Comparison of ENCODE assay signal across 9 cellular contexts in the genomic region with DNA sequence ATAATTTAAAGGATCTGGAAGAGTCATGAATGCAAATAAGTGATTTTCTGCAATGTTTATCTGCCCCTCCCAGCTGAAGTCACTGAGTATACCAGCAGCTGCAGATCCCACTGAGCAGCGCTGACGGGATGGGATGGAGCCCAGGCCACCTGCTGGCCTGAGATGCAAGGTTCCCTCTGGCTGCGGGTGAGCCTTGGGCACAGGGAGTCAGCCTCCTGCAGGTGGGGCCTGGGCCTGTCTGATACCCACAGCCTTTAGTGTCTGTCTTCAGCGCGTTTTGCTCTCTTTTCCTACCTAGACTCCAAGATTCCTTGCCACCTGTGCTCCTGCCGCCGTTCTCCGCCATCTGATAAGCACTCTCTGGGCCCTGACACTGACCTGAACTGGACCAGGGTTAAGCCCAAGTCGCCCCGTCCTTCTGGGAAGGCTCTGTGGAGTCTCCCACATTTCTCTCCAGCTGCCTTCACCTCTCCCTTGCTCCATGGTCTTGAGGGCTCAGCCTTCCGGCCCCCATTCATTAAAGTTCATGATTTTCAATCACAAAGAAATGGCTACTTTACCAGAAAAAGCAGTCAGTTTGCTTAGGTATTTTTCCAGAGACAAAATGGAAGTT.
DNase-seq lines count a peak whose midpoint lies in the region; ATAC-seq and TF ChIP-seq lines count a peak whose summit lies in the region.
"Had no signal": no experiment of that assay in that cellular context is flagged by ENCODE, and none has a peak within 500 bp of the region (broad histone marks: within the 10 kb centered on the region; RNA-seq: fewer than 3 reads in every experiment).

No MANE protein-coding gene starts in this region.

- H3K4me1 Mint-ChIP-seq in chondrocyte (ENCODE audit: low read depth): peaks cover 30% of the 10 kb centered on the region
- peaks cover 35% of the 10 kb centered on the region for H3K4me1 Mint-ChIP-seq in neural progenitor cell

- H3K4me2 ChIP-seq in neural progenitor cell: no peak overlapping the region

- H3K36me3 ChIP-seq in neural progenitor cell: no peaks in the 10 kb centered on the region

- H3K27ac Mint-ChIP-seq in chondrocyte (ENCODE audit: unreplicated experiment): no peak overlapping the region
- no peak overlapping the region for H3K27ac Mint-ChIP-seq in neural progenitor cell

- H3K36me3 Mint-ChIP-seq in chondrocyte (ENCODE audit: low read depth) (no peaks in the 10 kb centered on the region), neural progenitor cell (no peaks in the 10 kb centered on the region)

- TF ChIP-seq CTCF in chondrocyte (IDR thresholded peaks at IDR 0.05) (peak; percentile 64), neural progenitor cell (IDR thresholded peaks at IDR 0.05) (peak; percentile 47)

- ATAC-seq in HG02623 (IDR thresholded peaks at IDR 0.05; ENCODE audit: unreplicated experiment): no peak

- no peak overlapping the region for H3K9ac ChIP-seq in neural progenitor cell

- H3K27me3 Mint-ChIP-seq in chondrocyte (ENCODE audit: low read depth) (no peaks in the 10 kb centered on the region), neural progenitor cell (ENCODE audit: insufficient read depth, low read depth) (peaks cover 9% of the 10 kb centered on the region)

- peaks cover 16% of the 10 kb centered on the region for H3F3A ChIP-seq in neural progenitor cell (ENCODE audit: low read depth)

- H3K9me3 ChIP-seq in neural progenitor cell (ENCODE audit: low read depth): no peaks in the 10 kb centered on the region

- DNase-seq in EL (peak; percentile 16), NCI-H345 (lab: John Stamatoyannopoulos, UW) (peak; percentile 73), chondrocyte (ENCODE audit: low spot score) (no peak), neural progenitor cell (ENCODE audit: low spot score) (peak; percentile 63), NCI-H2171 (lab: John Stamatoyannopoulos, UW) (no peak)
- DNase-seq in NK-92 treated with Interleukin-12 subunit alpha and Interleukin-12 subunit beta, amount 100 ng/mL, for 24 hours (lab: John Stamatoyannopoulos, UW): no peak
- no peak for DNase-seq in stimulated activated CD4-positive, alpha-beta T cell treated with anti-CD3 and anti-CD28 coated beads, Interleukin-15, amount 100 ng/mL, for 24 hours
- DNase-seq: NCI-H146 had no signal

- H3K4me3 Mint-ChIP-seq in chondrocyte (ENCODE audit: unreplicated experiment) (no peak overlapping the region), neural progenitor cell (no peak overlapping the region)

- H3K4me3 ChIP-seq in neural progenitor cell: no peak overlapping the region

- H4K20me1 ChIP-seq in neural progenitor cell (ENCODE audit: low read depth): no peaks in the 10 kb centered on the region

- peaks cover 33% of the 10 kb centered on the region for H3K4me1 ChIP-seq in neural progenitor cell

- no peaks in the 10 kb centered on the region for H3K27me3 ChIP-seq in neural progenitor cell

- H3K9me3 Mint-ChIP-seq in chondrocyte (ENCODE audit: low read depth) (peaks cover 5% of the 10 kb centered on the region), neural progenitor cell (peaks cover 2% of the 10 kb centered on the region)

- H3K27ac ChIP-seq in neural progenitor cell: no peak overlapping the region

- no peak overlapping the region for H2AFZ ChIP-seq in neural progenitor cell (replicated peaks)

- no peaks in the 10 kb centered on the region for H3K79me2 ChIP-seq in neural progenitor cell (ENCODE audit: low read depth)

Comparison
In these comparisons a context has a peak if more than half of its experiments do, and no peak if none do; other contexts are left out.
1. DNase-seq: peak in EL (single experiment), NCI-H345 (single experiment) and neural progenitor cell (single experiment); none in chondrocyte (single experiment), NK-92 treated with Interleukin-12 subunit alpha and Interleukin-12 subunit beta, amount 100 ng/mL, for 24 hours (single experiment), stimulated activated CD4-positive, alpha-beta T cell treated with anti-CD3 and anti-CD28 coated beads, Interleukin-15, amount 100 ng/mL, for 24 hours (single experiment) and NCI-H2171 (single experiment).